ENCODE assay signal across 1 cellular context in the genomic region with DNA sequence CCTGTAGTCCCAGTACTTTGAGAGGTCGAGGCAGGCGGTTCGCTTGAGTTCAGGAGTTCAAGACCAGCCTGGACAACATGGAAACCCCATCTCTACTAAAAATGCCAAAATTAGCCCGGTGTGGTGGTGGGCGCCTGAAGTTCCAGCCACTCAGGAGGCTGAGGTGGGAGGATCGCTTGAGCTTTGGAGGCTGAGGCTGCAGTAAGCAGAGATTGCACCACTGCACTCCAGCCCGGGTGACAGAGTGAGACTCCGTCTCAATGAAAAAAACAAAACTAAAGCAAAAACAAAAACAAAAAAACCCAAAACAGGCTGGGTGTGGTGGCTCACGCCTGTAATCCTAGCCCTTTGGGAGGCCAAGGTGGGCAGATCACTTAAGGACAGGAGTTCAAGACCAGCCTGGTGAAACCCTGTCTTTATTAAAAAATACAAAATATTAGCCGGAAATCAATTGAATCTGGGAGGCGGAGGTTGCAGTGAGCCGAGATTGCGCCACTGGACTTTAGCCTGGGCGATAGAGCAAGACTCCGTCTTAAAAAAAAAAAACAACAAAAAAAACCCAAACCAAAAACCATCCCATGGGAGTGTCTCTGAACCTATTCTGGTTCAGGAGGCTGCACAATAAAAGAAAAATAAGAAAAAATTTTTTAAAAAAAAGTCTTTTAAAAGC.
TF ChIP-seq lines count a peak whose summit lies in the region.

No MANE protein-coding gene starts in this region.

TF ChIP-seq in H1, 55 proteins besides CTCF, POLR2A, EP300 and RAD21:
- no peak for TF ChIP-seq RXRA (IDR thresholded peaks at IDR 0.05; ENCODE audit: insufficient read depth, low read depth, low read length)
- no peak for TF ChIP-seq RBBP5 (IDR thresholded peaks at IDR 0.05; ENCODE audit: borderline replicate concordance, low read depth, low read length)
- TF ChIP-seq NRF1 (IDR thresholded peaks at IDR 0.05; ENCODE audit: low read depth, low read length), result no peak
- no peak for TF ChIP-seq SIX5 (IDR thresholded peaks at IDR 0.05; ENCODE audit: low read depth, low read length)
- no peak for TF ChIP-seq PHF8 (conservative IDR thresholded peaks at IDR 0.05; ENCODE audit: low read depth, low read length)
- TF ChIP-seq ATF2 (IDR thresholded peaks at IDR 0.05; ENCODE audit: low read length), result no peak
- no peak for TF ChIP-seq EZH2 (IDR thresholded peaks at IDR 0.05; ENCODE audit: low read depth, low read length, severe bottlenecking)
- TF ChIP-seq KDM5A (IDR thresholded peaks at IDR 0.05; ENCODE audit: low read length), result no peak
